Comparison of ENCODE assay signal across 21 cellular contexts in the genomic region with DNA sequence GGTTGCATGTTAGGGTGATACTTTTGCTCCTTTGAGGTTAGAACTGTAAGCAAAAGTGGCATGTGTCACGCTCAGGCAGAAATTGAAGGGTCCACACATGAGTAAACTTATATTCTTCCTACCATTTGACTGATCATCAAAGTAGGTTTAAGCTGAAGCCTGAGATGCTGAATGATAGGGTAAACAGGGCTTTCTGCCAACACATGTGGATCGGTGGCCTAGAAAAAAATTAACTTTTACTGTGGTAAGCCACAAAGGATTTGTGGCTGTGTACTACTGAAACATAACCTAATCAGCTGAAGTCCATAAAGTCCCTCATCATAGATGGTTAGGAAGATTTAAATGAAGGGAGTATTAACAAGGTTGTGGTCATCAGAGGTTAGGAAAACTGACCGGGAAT.
"Had no signal": no experiment of that assay in that cellular context is flagged by ENCODE, and none has a peak within 500 bp of the region (broad histone marks: within the 10 kb centered on the region; RNA-seq: fewer than 3 reads in every experiment).

No MANE protein-coding gene starts in this region.

- H3K9me3 ChIP-seq: esophagus muscularis mucosa, mucosa of descending colon, prostate gland, transverse colon had no signal

- H3K4me1 ChIP-seq: esophagus muscularis mucosa, left lung, prostate gland, spleen, transverse colon had no signal

- ATAC-seq: activated CD4-positive, CD25-positive, alpha-beta regulatory T cell treated with anti-CD3 and anti-CD28 coated beads, Interleukin-2, amount 50 U/mL, for 24 hours; activated CD8-positive, alpha-beta memory T cell treated with anti-CD3 and anti-CD28 coated beads, Interleukin-2, amount 10 ng/mL, durations not matched to agents 7 days and 5 days; activated T-cell treated with anti-CD3 and anti-CD28 coated beads, Interleukin-2, amount 50 U/mL, for 4 hours; left lung; mucosa of descending colon; natural killer cell; sciatic nerve; stimulated activated naive B cell treated with anti-CD40 and anti-IgM and Interleukin-4, amounts not matched to agents 10 μg/mL and 1 μg/mL and 100 μg/mL, for 72 hours had no signal

- H3K36me3 ChIP-seq: cardiac muscle cell, esophagus muscularis mucosa, left lung, prostate gland, spleen, transverse colon had no signal

- FAIRE-seq: endometrium, islet of Langerhans, TTC549 had no signal

- DNase-seq: activated CD4-positive, alpha-beta T cell treated with anti-CD3 and anti-CD28 coated beads, Interleukin-2, amount 50 U/mL, for 4 hours; activated CD8-positive, alpha-beta memory T cell treated with anti-CD3 and anti-CD28 coated beads, Interleukin-2, amount 10 ng/mL, durations not matched to agents 7 days and 5 days; activated gamma-delta T cell; activated T-cell treated with anti-CD3 and anti-CD28 coated beads, Interleukin-2, amount 50 U/mL, for 4 hours; glutamatergic neuron; left lung; mucosa of descending colon; natural killer cell; nucleus accumbens; spleen; stimulated activated CD4-positive, alpha-beta T cell treated with anti-CD3 and anti-CD28 coated beads, Interleukin-1b, Interleukin-23, amount 100 ng/mL, for 48 hours; stimulated activated naive B cell treated with anti-CD40 and anti-IgM and Interleukin-4, amounts not matched to agents 10 μg/mL and 1 μg/mL and 100 μg/mL, for 72 hours; transverse colon had no signal

- H3K4me3 ChIP-seq: cardiac muscle cell, esophagus muscularis mucosa, left lung, mucosa of descending colon, prostate gland, spleen, transverse colon had no signal

- H3K27me3 ChIP-seq: cardiac muscle cell, esophagus muscularis mucosa, left lung, spleen, transverse colon had no signal

- H3K27ac ChIP-seq: cardiac muscle cell, esophagus muscularis mucosa, left lung, prostate gland, spleen, transverse colon had no signal
